Comparison of ENCODE assay signal across 10 cellular contexts in the genomic region with DNA sequence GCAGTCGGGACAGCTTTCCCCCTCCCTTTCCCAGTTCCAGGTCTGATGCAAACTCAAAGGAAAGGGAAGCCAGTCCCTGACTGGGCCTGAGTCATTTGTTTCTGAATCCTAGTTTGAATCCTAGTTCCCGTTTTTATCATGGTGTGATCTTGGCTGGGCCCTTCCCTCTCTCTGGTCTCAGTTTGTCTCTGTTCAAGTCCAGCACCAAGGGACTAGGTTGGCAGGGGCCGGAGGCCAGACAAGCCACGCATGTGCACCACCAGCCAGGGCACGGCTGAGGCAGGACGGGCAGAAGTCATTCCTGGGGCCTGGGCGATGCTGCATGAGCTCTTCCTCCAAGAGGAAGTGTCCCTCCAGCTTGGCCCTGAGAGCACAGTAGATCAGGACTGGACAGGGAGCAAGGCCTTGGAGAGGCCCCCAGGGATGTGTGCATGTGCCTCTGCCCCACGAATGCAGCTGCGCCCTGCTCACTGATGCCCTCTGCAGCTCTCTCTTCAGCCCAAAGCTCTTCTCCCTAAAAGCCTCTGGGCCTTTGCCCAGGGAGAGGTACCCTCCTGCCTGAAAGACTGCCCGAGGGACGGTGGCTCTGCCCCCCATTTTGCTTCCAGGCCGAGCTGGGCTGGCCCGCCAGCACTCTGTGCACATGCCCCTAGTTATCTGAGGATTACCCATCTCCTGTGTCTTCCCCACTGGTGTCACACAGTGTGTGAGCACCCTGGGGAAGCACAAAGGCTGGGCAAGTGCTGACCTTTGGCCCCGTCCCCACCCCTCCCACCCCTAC.
DNase-seq lines count a peak whose midpoint lies in the region; ATAC-seq and TF ChIP-seq lines count a peak whose summit lies in the region.
"Had no signal": no experiment of that assay in that cellular context is flagged by ENCODE, and none has a peak within 500 bp of the region (broad histone marks: within the 10 kb centered on the region; RNA-seq: fewer than 3 reads in every experiment).

No MANE protein-coding gene starts in this region.

- H3K9ac ChIP-seq in fibroblast of lung (ENCODE audit: insufficient read depth, low read length): no peak overlapping the region

- H3K36me3 Mint-ChIP-seq in natural killer cell: no peaks in the 10 kb centered on the region

- H3K27me3 Mint-ChIP-seq in natural killer cell (ENCODE audit: low read depth in 2 of 2): no peaks in the 10 kb centered on the region
- H3K27me3 Mint-ChIP-seq: activated T-cell treated with anti-CD3 and anti-CD28 coated beads, Interleukin-2, amount 50 U/mL, for 24 hours had no signal

- TF ChIP-seq POLR2A in sigmoid colon (IDR thresholded peaks at IDR 0.05): no peak

- ATAC-seq in natural killer cell (no peak), GM18909 (IDR thresholded peaks at IDR 0.05; ENCODE audit: poor library complexity, unreplicated experiment) (no peak)

- no peaks in the 10 kb centered on the region for H4K20me1 ChIP-seq in fibroblast of lung (ENCODE audit: control insufficient read depth, extremely low read depth, insufficient read depth, low read length)

- H3K27me3 ChIP-seq in fibroblast of lung (ENCODE audit: control insufficient read depth, insufficient read depth, low read length): no peaks in the 10 kb centered on the region
- no peaks in the 10 kb centered on the region for H3K27me3 ChIP-seq in sigmoid colon

- no peak for DNase-seq in GM10266 (ENCODE audit: extremely low spot score)
- DNase-seq in fibroblast of lung (ENCODE audit: low read depth in 2 of 2): peak; percentile 34 to 52
- DNase-seq in sigmoid colon: peak; percentile 79
- no peak for DNase-seq in anterior cingulate cortex (lab: John Stamatoyannopoulos, UW)
- DNase-seq in natural killer cell: no peak
- DNase-seq in activated naive CD4-positive, alpha-beta T cell (lab: John Stamatoyannopoulos, UW): no peak
- DNase-seq: activated T-cell treated with anti-CD3 and anti-CD28 coated beads, Interleukin-2, amount 50 U/mL, for 24 hours; NCI-H748 treated with DMSO at 0.1 percent for 48 hours had no signal

- TF ChIP-seq EP300 in sigmoid colon (IDR thresholded peaks at IDR 0.05): no peak

- TF ChIP-seq CTCF in GM10266 (IDR thresholded peaks at IDR 0.05; ENCODE audit: control insufficient read depth, insufficient read depth, low read depth, missing control alignments): peak; percentile 15
- peak in 1 of 2 donors; percentile 9 for TF ChIP-seq CTCF in fibroblast of lung (conservative IDR thresholded peaks at IDR 0.05 in 1 of 2, IDR thresholded peaks at IDR 0.05 in 1 of 2; ENCODE audit: low read depth in 1 of 2, low read length in 2 of 2)
- TF ChIP-seq CTCF in sigmoid colon (IDR thresholded peaks at IDR 0.05): no peak
- no peak for TF ChIP-seq CTCF in natural killer cell (IDR thresholded peaks at IDR 0.05)

- H3K9me3 ChIP-seq in fibroblast of lung (ENCODE audit: control insufficient read depth, insufficient read depth, low read depth, low read length) (no peaks in the 10 kb centered on the region), sigmoid colon (no peaks in the 10 kb centered on the region)

- no peak overlapping the region for H3K4me2 ChIP-seq in fibroblast of lung (ENCODE audit: extremely low read depth, insufficient read depth, low read length)

- H3K36me3 ChIP-seq in fibroblast of lung (ENCODE audit: control insufficient read depth, insufficient read depth, low read length) (peaks cover 2% of the 10 kb centered on the region), sigmoid colon (no peaks in the 10 kb centered on the region)

- H3K79me2 ChIP-seq in fibroblast of lung (ENCODE audit: control insufficient read depth, insufficient read depth, low read length): peaks cover 72% of the 10 kb centered on the region

- no peak overlapping the region for H3K4me3 Mint-ChIP-seq in natural killer cell
- H3K4me3 Mint-ChIP-seq: activated T-cell treated with anti-CD3 and anti-CD28 coated beads, Interleukin-2, amount 50 U/mL, for 24 hours had no signal

- H3K4me1 ChIP-seq in fibroblast of lung (ENCODE audit: control insufficient read depth, extremely low read depth, insufficient read depth, low read length) (peaks cover 73% of the 10 kb centered on the region), sigmoid colon (peaks cover 0 to 100% (median 96%) of the 10 kb centered on the region in 4 donors)

- no peak overlapping the region for H3K4me3 ChIP-seq in fibroblast of lung (replicated peaks in 1 of 4; ENCODE audit: control extremely low read depth in 1 of 4, insufficient read depth in 1 of 4, low read depth in 3 of 4, low read length in 4 of 4)
- H3K4me3 ChIP-seq in sigmoid colon: no peak overlapping the region

- peaks cover 13 to 49% of the 10 kb centered on the region in 2 donors for H3K4me1 Mint-ChIP-seq in natural killer cell

- no peak overlapping the region for H2AFZ ChIP-seq in fibroblast of lung (ENCODE audit: low read length)

- H3K27ac ChIP-seq in fibroblast of lung (ENCODE audit: insufficient read depth, low read length) (peak overlapping the region; percentile 92), sigmoid colon (peak overlapping the region; percentile 85 to 92 (median 88))

- WGBS in sigmoid colon, 2 donors: 79 to 82% methylated on average over 14 of the region's 14 CpGs

- H3K9me3 Mint-ChIP-seq in natural killer cell: no peaks in the 10 kb centered on the region
- H3K9me3 Mint-ChIP-seq: activated T-cell treated with anti-CD3 and anti-CD28 coated beads, Interleukin-2, amount 50 U/mL, for 24 hours had no signal

- intact Hi-C loops in sigmoid colon (cut with DNase I) (no loop called here), natural killer cell (cut with micrococcal nuclease) (no loop called here)

- no peak overlapping the region for H3K27ac Mint-ChIP-seq in natural killer cell
- H3K27ac Mint-ChIP-seq: activated T-cell treated with anti-CD3 and anti-CD28 coated beads, Interleukin-2, amount 50 U/mL, for 24 hours had no signal

TF ChIP-seq in PFSK-1, 5 proteins besides CTCF, POLR2A, EP300 and RAD21:
- no peak for TF ChIP-seq SIN3A (IDR thresholded peaks at IDR 0.05; ENCODE audit: borderline replicate concordance, insufficient read depth, low read length)
- peak; percentile 55 to 72; a peak in 2 of 4 replicates for TF ChIP-seq REST (IDR thresholded peaks at IDR 0.05; ENCODE audit: insufficient read depth in 1 of 2, low read depth in 2 of 2, low read length in 2 of 2)
- no peak for TF ChIP-seq FOXP2 (optimal IDR thresholded peaks at IDR 0.05; ENCODE audit: borderline replicate concordance, extremely low read depth, extremely low read length, insufficient read depth)

Comparison
In these comparisons a context has a peak if more than half of its experiments do, and no peak if none do; other contexts are left out.
1. DNase-seq: peak in fibroblast of lung (2 of 2) and sigmoid colon (single experiment); none in GM10266 (single experiment), anterior cingulate cortex (0 of 58), natural killer cell (single experiment) and activated naive CD4-positive, alpha-beta T cell (0 of 4).